In the genomic region with DNA sequence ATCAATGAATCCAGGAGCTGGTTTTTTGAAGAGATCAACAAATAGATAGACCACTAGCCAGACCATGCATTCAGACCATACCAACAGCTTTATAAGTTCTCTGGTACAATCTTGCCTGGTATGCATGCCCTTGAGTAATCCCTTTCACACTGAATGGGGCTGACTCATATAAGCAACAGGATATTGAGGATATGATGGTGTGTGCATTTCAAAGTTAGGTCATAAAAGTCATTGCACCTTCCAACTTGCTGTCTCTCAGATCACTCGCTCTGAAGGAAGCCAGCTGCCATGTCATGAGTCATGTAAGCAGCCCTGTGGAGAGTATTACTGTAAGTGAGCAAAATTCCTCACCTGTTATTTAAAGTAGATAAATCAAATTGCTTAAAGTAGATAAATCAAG, we compare ENCODE assay signal across 10 cellular contexts. TPM values are rescaled to one million over a fixed set of nuclear protein-coding genes. Genes with fewer than 3 reads are reported as not detected.
DNase-seq lines count a peak whose midpoint lies in the region; ATAC-seq and TF ChIP-seq lines count a peak whose summit lies in the region.
"Had no signal": no experiment of that assay in that cellular context is flagged by ENCODE, and none has a peak within 500 bp of the region (broad histone marks: within the 10 kb centered on the region; RNA-seq: fewer than 3 reads in every experiment).

No MANE protein-coding gene starts in this region.

- peaks cover 36 to 71% of the 10 kb centered on the region in 2 donors for H3K27me3 Mint-ChIP-seq in CD8-positive, alpha-beta memory T cell

- H4K20me1 ChIP-seq in DND-41 (ENCODE audit: insufficient read depth, low read length) (no peaks in the 10 kb centered on the region), mammary epithelial cell (ENCODE audit: insufficient read depth, low read length) (no peaks in the 10 kb centered on the region)

- no peaks in the 10 kb centered on the region for H3K4me1 Mint-ChIP-seq in CD8-positive, alpha-beta memory T cell

- H3K4me3 ChIP-seq in DND-41 (ENCODE audit: low read depth in 1 of 2, low read length in 2 of 2) (no peak overlapping the region), mammary epithelial cell (replicated peaks in 1 of 3; ENCODE audit: insufficient read depth in 1 of 3, low read depth in 2 of 3, low read length in 3 of 3) (no peak overlapping the region), ovary (no peak overlapping the region), suprapubic skin (no peak overlapping the region)
- no peak overlapping the region for H3K4me3 ChIP-seq in Jurkat, Clone E6-1 (ENCODE audit: low read length)
- no peak overlapping the region for H3K4me3 ChIP-seq in CD8-positive, alpha-beta memory T cell (ENCODE audit: low read length)
- H3K4me3 ChIP-seq: gastrocnemius medialis, testis had no signal

- in situ Hi-C loops in mammary epithelial cell (cut with MboI; ENCODE audit: low sequenced_read_pairs in 2 of 2) = no loop called here

- H3K9me3 Mint-ChIP-seq in CD8-positive, alpha-beta memory T cell = peaks cover 14 to 37% (median 19%) of the 10 kb centered on the region in 5 donors

- CTCF ChIA-PET in mammary epithelial cell (lab: Charles Lee; ENCODE audit: low non-redundant PET) = interaction anchor here (0.7 kb wide), 1 partner anchor 17 kb away, joined by 3 read pairs; no protein-coding TSS in a partner anchor
- CTCF ChIA-PET in CD8-positive, alpha-beta memory T cell (lab: Charles Lee) = no interaction called here

- no peak overlapping the region for H3K9ac ChIP-seq in DND-41 (ENCODE audit: low read depth, low read length)
- H3K9ac ChIP-seq in mammary epithelial cell (ENCODE audit: insufficient read depth, low read length) = no peak overlapping the region

- TF ChIP-seq EP300 in ovary (IDR thresholded peaks at IDR 0.05) (no peak), suprapubic skin (IDR thresholded peaks at IDR 0.05) (no peak)

- TF ChIP-seq CTCF in DND-41 (IDR thresholded peaks at IDR 0.05; ENCODE audit: borderline replicate concordance, extremely low read depth, low read length, poor library complexity, severe bottlenecking) (no peak), mammary epithelial cell (conservative IDR thresholded peaks at IDR 0.05 in 1 of 2, IDR thresholded peaks at IDR 0.05 in 1 of 2; ENCODE audit: extremely low read depth in 1 of 2, insufficient read depth in 1 of 2, low read depth in 1 of 2, low read length in 2 of 2) (no peak), ovary (IDR thresholded peaks at IDR 0.05) (no peak), suprapubic skin (IDR thresholded peaks at IDR 0.05) (no peak)

- dilution Hi-C loops in mammary epithelial cell (cut with HindIII; ENCODE audit: low sequenced_read_pairs) = loop anchor here (5.0 kb wide), 1 partner anchor 57 kb away; no protein-coding TSS in a partner anchor

- no peaks in the 10 kb centered on the region for H3K79me2 ChIP-seq in DND-41 (ENCODE audit: insufficient read depth, low read length)
- no peaks in the 10 kb centered on the region for H3K79me2 ChIP-seq in mammary epithelial cell (ENCODE audit: insufficient read depth, low read length)

- no peak overlapping the region for H3K4me3 Mint-ChIP-seq in CD8-positive, alpha-beta memory T cell

- peak overlapping the region in 1 of 8 donors; percentile 26 for H3K27ac Mint-ChIP-seq in CD8-positive, alpha-beta memory T cell

- DNase-seq in DND-41 = no peak
- DNase-seq in Jurkat, Clone E6-1 (ENCODE audit: low read depth, low spot score) = peak; percentile 30
- peak; percentile 96 for DNase-seq in mammary epithelial cell
- peak; percentile 75 for DNase-seq in myocyte (ENCODE audit: low read depth)
- no peak for DNase-seq in CD8-positive, alpha-beta memory T cell
- DNase-seq in ovary = no peak
- DNase-seq in suprapubic skin (ENCODE audit: low spot score in 2 of 2) = no peak
- DNase-seq: gastrocnemius medialis, testis had no signal

- H3K4me1 ChIP-seq in DND-41 (ENCODE audit: insufficient read depth, low read length) = no peaks in the 10 kb centered on the region
- peaks cover 16% of the 10 kb centered on the region for H3K4me1 ChIP-seq in mammary epithelial cell (ENCODE audit: insufficient read depth, low read length)
- H3K4me1 ChIP-seq in CD8-positive, alpha-beta memory T cell (ENCODE audit: insufficient read depth, low read length) = no peaks in the 10 kb centered on the region
- H3K4me1 ChIP-seq in ovary (ENCODE audit: insufficient read depth) = no peaks in the 10 kb centered on the region
- H3K4me1 ChIP-seq in suprapubic skin = no peaks in the 10 kb centered on the region
- H3K4me1 ChIP-seq: gastrocnemius medialis, testis had no signal

- no peak overlapping the region for H3K4me2 ChIP-seq in DND-41 (ENCODE audit: insufficient read depth, low read length)
- no peak overlapping the region for H3K4me2 ChIP-seq in mammary epithelial cell (ENCODE audit: insufficient read depth, low read depth, low read length)

- POLR2A ChIA-PET in CD8-positive, alpha-beta memory T cell (lab: Charles Lee) = no interaction called here

- ATAC-seq in DND-41 (ENCODE audit: insufficient read depth, low read depth) = peak; percentile 24; the same call in 1 of the 3 replicates
- no peak for ATAC-seq in GM19397 (IDR thresholded peaks at IDR 0.05; ENCODE audit: unreplicated experiment)
- ATAC-seq: gastrocnemius medialis had no signal

- H3K9me3 ChIP-seq in DND-41 (ENCODE audit: insufficient read depth, low read length, severe bottlenecking) (no peaks in the 10 kb centered on the region), mammary epithelial cell (replicated peaks; ENCODE audit: insufficient read depth, low read length) (peaks cover 5% of the 10 kb centered on the region), ovary (no peaks in the 10 kb centered on the region), suprapubic skin (peaks cover 5% of the 10 kb centered on the region)
- H3K9me3 ChIP-seq in CD8-positive, alpha-beta memory T cell (ENCODE audit: low read length) = no peaks in the 10 kb centered on the region
- H3K9me3 ChIP-seq: gastrocnemius medialis, testis had no signal

- intact Hi-C loops in mammary epithelial cell (cut with micrococcal nuclease) = no loop called here
- intact Hi-C loops in ovary (cut with DNase I) = no loop called here

- no peak for TF ChIP-seq POLR2A in ovary (IDR thresholded peaks at IDR 0.05)
- no peak for TF ChIP-seq POLR2A in suprapubic skin (IDR thresholded peaks at IDR 0.05)

- BruUV-seq in mammary epithelial cell (replicated peaks; lab: Mats Ljungman, UMichigan) = no TSS peak

- 0% methylated on average over 1 of the region's 1 CpG for WGBS in mammary epithelial cell (ENCODE audit: low coverage, missing lambda C conversion rate)
- 52 to 58% (median 55%) methylated on average over 1 of the region's 1 CpG for WGBS in ovary, 3 donors
- 33% methylated on average over 1 of the region's 1 CpG for WGBS in suprapubic skin

- H3K36me3 Mint-ChIP-seq in CD8-positive, alpha-beta memory T cell = peaks cover 0 to 10% (median 0%) of the 10 kb centered on the region in 3 donors

- H2AFZ ChIP-seq in DND-41 (ENCODE audit: low read depth, low read length) = no peak overlapping the region
- H2AFZ ChIP-seq in mammary epithelial cell (ENCODE audit: low read depth, low read length) = no peak overlapping the region

- H3K27me3 ChIP-seq in DND-41 (ENCODE audit: insufficient read depth, low read length, poor library complexity) (peaks cover 3% of the 10 kb centered on the region), mammary epithelial cell (ENCODE audit: insufficient read depth, low read length) (no peaks in the 10 kb centered on the region), ovary (no peaks in the 10 kb centered on the region), suprapubic skin (peaks cover under 1% of the 10 kb centered on the region)
- no peaks in the 10 kb centered on the region for H3K27me3 ChIP-seq in CD8-positive, alpha-beta memory T cell (ENCODE audit: insufficient read depth, low read length, poor library complexity, severe bottlenecking)
- H3K27me3 ChIP-seq: gastrocnemius medialis, testis had no signal

- H3K36me3 ChIP-seq in DND-41 (ENCODE audit: insufficient read depth, low read length) (no peaks in the 10 kb centered on the region), mammary epithelial cell (ENCODE audit: insufficient read depth, low read length) (no peaks in the 10 kb centered on the region), ovary (no peaks in the 10 kb centered on the region), suprapubic skin (no peaks in the 10 kb centered on the region)
- no peaks in the 10 kb centered on the region for H3K36me3 ChIP-seq in CD8-positive, alpha-beta memory T cell (ENCODE audit: insufficient read depth, low read length)
- H3K36me3 ChIP-seq: gastrocnemius medialis had no signal

- no peak overlapping the region for H3K27ac ChIP-seq in DND-41 (ENCODE audit: low read length)
- no peak overlapping the region for H3K27ac ChIP-seq in mammary epithelial cell (ENCODE audit: insufficient read depth, low read depth, low read length)
- H3K27ac ChIP-seq in CD8-positive, alpha-beta memory T cell (ENCODE audit: low read depth, low read length) = no peak overlapping the region
- H3K27ac ChIP-seq in ovary = no peak overlapping the region
- H3K27ac ChIP-seq in suprapubic skin = no peak overlapping the region
- H3K27ac ChIP-seq: gastrocnemius medialis, testis had no signal

RNA-seq across cellular contexts. Expression of a gene that starts 45.0 kb away (rescaled TPM):
- not detected for polyA plus RNA-seq in Jurkat, Clone E6-1 (2012; ENCODE audit: insufficient read depth, insufficient read length)
- total RNA-seq in mammary epithelial cell = not detected
- polyA plus RNA-seq in mammary epithelial cell = not detected
- not detected for polyA minus RNA-seq in mammary epithelial cell
- total RNA-seq in myocyte = not detected in 2 replicates
- polyA plus RNA-seq in myocyte (2012) = not detected
- total RNA-seq in CD8-positive, alpha-beta memory T cell = not detected
- polyA plus RNA-seq in CD8-positive, alpha-beta memory T cell = not detected
- total RNA-seq in ovary = under 1 TPM in 1 of 7 donors, not detected in 6; 0.05 TPM
- polyA plus RNA-seq in ovary = not detected
- not detected for total RNA-seq in suprapubic skin
- total RNA-seq: gastrocnemius medialis had no signal

Comparison
In these comparisons a context has a peak if more than half of its experiments do, and no peak if none do; other contexts are left out.
1. DNase-seq: peak in Jurkat, Clone E6-1 (single experiment), mammary epithelial cell (single experiment) and myocyte (single experiment); none in DND-41 (single experiment), CD8-positive, alpha-beta memory T cell (0 of 5), ovary (0 of 5) and suprapubic skin (0 of 2).